In genomic region chr2:10446631-10447030, GRCh38 we compare ENCODE assay signal across 9 cellular contexts. TPM values are rescaled to one million over a fixed set of nuclear protein-coding genes. Genes with fewer than 3 reads are reported as not detected.
DNase-seq lines count a peak whose midpoint lies in the region; ATAC-seq and TF ChIP-seq lines count a peak whose summit lies in the region.
"Had no signal": no experiment of that assay in that cellular context is flagged by ENCODE, and none has a peak within 500 bp of the region (broad histone marks: within the 10 kb centered on the region; RNA-seq: fewer than 3 reads in every experiment).

No MANE protein-coding gene starts in this region.

- TF ChIP-seq CTCF in natural killer cell (IDR thresholded peaks at IDR 0.05), result no peak
- no peak for TF ChIP-seq CTCF in liver (IDR thresholded peaks at IDR 0.05; ENCODE audit: low read depth, low read length, missing input control)
- no peak for TF ChIP-seq CTCF in heart right ventricle (IDR thresholded peaks at IDR 0.05)

- H3K27ac ChIP-seq in liver (ENCODE audit: low read depth in 1 of 2, low read length in 2 of 2), result no peak overlapping the region
- no peak overlapping the region for H3K27ac ChIP-seq in substantia nigra (ENCODE audit: low read depth, low read length, poor library complexity, severe bottlenecking)
- no peak overlapping the region for H3K27ac ChIP-seq in heart right ventricle

- intact Hi-C loops in natural killer cell (cut with micrococcal nuclease) (loop anchor here (5.0 kb wide), 1 partner anchor 744 kb away; no protein-coding TSS in a partner anchor), heart right ventricle (cut with DNase I) (loop anchor here in 6 of 10 donors (5.0 to 10.0 kb wide), 5 partner anchors 208 to 462 kb away; no protein-coding TSS in a partner anchor)
- intact Hi-C loops in activated T-helper 1 cell treated with anti-CD3 and anti-CD28 coated beads, Interleukin-12 subunit alpha, Interleukin-12 subunit beta, Interleukin-2, Interleukin-4 antibody, amounts not matched to agents 30 ng/mL and 10 ng/mL and 1 ng/mL, durations not matched to agents 14 hours and 24 hours and 36 hours (cut with micrococcal nuclease), result loop anchor here (5.0 to 10.0 kb wide), 5 partner anchors 604 to 1444 kb away; partner anchors contain the start of genes ADAM17, MBOAT2, TAF1B and YWHAQ

- H3K27ac Mint-ChIP-seq in natural killer cell treated with Interleukin-12 subunit alpha and Interleukin-12 subunit beta and Interleukin-15 and Interleukin-18, amount 100 ng/mL, for 72 hours, result no peak overlapping the region
- H3K27ac Mint-ChIP-seq in natural killer cell, result peak overlapping the region in 1 of 2 donors; percentile 60
- no peak overlapping the region for H3K27ac Mint-ChIP-seq in activated T-helper 1 cell treated with anti-CD3 and anti-CD28 coated beads, Interleukin-12 subunit alpha, Interleukin-12 subunit beta, Interleukin-2, Interleukin-4 antibody, amounts not matched to agents 30 ng/mL and 10 ng/mL and 1 ng/mL, durations not matched to agents 14 hours and 24 hours and 36 hours

- peak overlapping the region; percentile 84 for H3K4me3 Mint-ChIP-seq in natural killer cell treated with Interleukin-12 subunit alpha and Interleukin-12 subunit beta and Interleukin-15 and Interleukin-18, amount 100 ng/mL, for 72 hours
- no peak overlapping the region for H3K4me3 Mint-ChIP-seq in natural killer cell
- peak overlapping the region; percentile 100 for H3K4me3 Mint-ChIP-seq in activated T-helper 1 cell treated with anti-CD3 and anti-CD28 coated beads, Interleukin-12 subunit alpha, Interleukin-12 subunit beta, Interleukin-2, Interleukin-4 antibody, amounts not matched to agents 30 ng/mL and 10 ng/mL and 1 ng/mL, durations not matched to agents 14 hours and 24 hours and 36 hours

- H3K27me3 Mint-ChIP-seq in natural killer cell treated with Interleukin-12 subunit alpha and Interleukin-12 subunit beta and Interleukin-15 and Interleukin-18, amount 100 ng/mL, for 72 hours, result no peaks in the 10 kb centered on the region
- H3K27me3 Mint-ChIP-seq in natural killer cell (ENCODE audit: low read depth in 2 of 2), result no peaks in the 10 kb centered on the region
- H3K27me3 Mint-ChIP-seq in activated T-helper 1 cell treated with anti-CD3 and anti-CD28 coated beads, Interleukin-12 subunit alpha, Interleukin-12 subunit beta, Interleukin-2, Interleukin-4 antibody, amounts not matched to agents 30 ng/mL and 10 ng/mL and 1 ng/mL, durations not matched to agents 14 hours and 24 hours and 36 hours (ENCODE audit: insufficient read depth), result peaks cover 1% of the 10 kb centered on the region
- H3K27me3 Mint-ChIP-seq: dendritic cell treated with granulocyte-macrophage colony-stimulating factor and Interleukin-4, amounts not matched to agents 40 ng/mL and 50 ng/mL, for 4 days had no signal

- no peak for TF ChIP-seq RAD21 in liver (IDR thresholded peaks at IDR 0.05)

- H3K4me3 ChIP-seq in liver (ENCODE audit: low read depth in 1 of 3, low read length in 3 of 3), result peak overlapping the region in 2 of 3 donors; percentile 90 to 93
- peak overlapping the region in 4 of 10 donors; percentile 61 to 80 (median 64) for H3K4me3 ChIP-seq in heart right ventricle

- WGBS in liver, result 80% methylated on average over 6 of the region's 6 CpGs
- 89 to 92% methylated on average over 6 of the region's 6 CpGs for WGBS in heart right ventricle, 2 donors

- H3K9me3 Mint-ChIP-seq in natural killer cell treated with Interleukin-12 subunit alpha and Interleukin-12 subunit beta and Interleukin-15 and Interleukin-18, amount 100 ng/mL, for 72 hours, result no peaks in the 10 kb centered on the region
- no peaks in the 10 kb centered on the region for H3K9me3 Mint-ChIP-seq in natural killer cell
- no peaks in the 10 kb centered on the region for H3K9me3 Mint-ChIP-seq in activated T-helper 1 cell treated with anti-CD3 and anti-CD28 coated beads, Interleukin-12 subunit alpha, Interleukin-12 subunit beta, Interleukin-2, Interleukin-4 antibody, amounts not matched to agents 30 ng/mL and 10 ng/mL and 1 ng/mL, durations not matched to agents 14 hours and 24 hours and 36 hours
- H3K9me3 Mint-ChIP-seq: dendritic cell treated with granulocyte-macrophage colony-stimulating factor and Interleukin-4, amounts not matched to agents 40 ng/mL and 50 ng/mL, for 4 days had no signal

- H3K9ac ChIP-seq in liver (ENCODE audit: low read depth in 1 of 2, low read length in 2 of 2), result peak overlapping the region in 1 of 2 donors; percentile 91

- peaks cover 12 to 20% of the 10 kb centered on the region in 2 donors for H3K4me1 Mint-ChIP-seq in natural killer cell treated with Interleukin-12 subunit alpha and Interleukin-12 subunit beta and Interleukin-15 and Interleukin-18, amount 100 ng/mL, for 72 hours (ENCODE audit: low read depth in 2 of 2)
- peaks cover 6 to 20% of the 10 kb centered on the region in 2 donors for H3K4me1 Mint-ChIP-seq in natural killer cell
- H3K4me1 Mint-ChIP-seq in activated T-helper 1 cell treated with anti-CD3 and anti-CD28 coated beads, Interleukin-12 subunit alpha, Interleukin-12 subunit beta, Interleukin-2, Interleukin-4 antibody, amounts not matched to agents 30 ng/mL and 10 ng/mL and 1 ng/mL, durations not matched to agents 14 hours and 24 hours and 36 hours (ENCODE audit: low read depth), result peaks cover 57% of the 10 kb centered on the region

- peaks cover 31% of the 10 kb centered on the region for H3K36me3 Mint-ChIP-seq in natural killer cell treated with Interleukin-12 subunit alpha and Interleukin-12 subunit beta and Interleukin-15 and Interleukin-18, amount 100 ng/mL, for 72 hours
- H3K36me3 Mint-ChIP-seq in natural killer cell, result peaks cover 7% of the 10 kb centered on the region
- peaks cover 39% of the 10 kb centered on the region for H3K36me3 Mint-ChIP-seq in activated T-helper 1 cell treated with anti-CD3 and anti-CD28 coated beads, Interleukin-12 subunit alpha, Interleukin-12 subunit beta, Interleukin-2, Interleukin-4 antibody, amounts not matched to agents 30 ng/mL and 10 ng/mL and 1 ng/mL, durations not matched to agents 14 hours and 24 hours and 36 hours (ENCODE audit: low read depth)

- H3K4me1 ChIP-seq in liver (ENCODE audit: control insufficient read depth in 4 of 4, insufficient read depth in 4 of 4, low read length in 3 of 4) (peaks cover 0 to 28% (median 12%) of the 10 kb centered on the region in 4 donors), heart right ventricle (peaks cover 8 to 47% (median 29%) of the 10 kb centered on the region in 9 donors)

- no peaks in the 10 kb centered on the region for H3K27me3 ChIP-seq in liver (ENCODE audit: control insufficient read depth in 4 of 4, insufficient read depth in 4 of 4, low read length in 3 of 4)
- H3K27me3 ChIP-seq in heart right ventricle, result no peaks in the 10 kb centered on the region

- H3K36me3 ChIP-seq in liver (ENCODE audit: control insufficient read depth in 4 of 4, insufficient read depth in 3 of 4, low read depth in 1 of 4, low read length in 3 of 4) (peaks cover 7 to 32% (median 28%) of the 10 kb centered on the region in 4 donors), heart right ventricle (peaks cover 0 to 35% (median 18%) of the 10 kb centered on the region in 9 donors)

- H3K9me3 ChIP-seq in liver (ENCODE audit: control insufficient read depth in 4 of 4, low read length in 3 of 4) (no peaks in the 10 kb centered on the region), heart right ventricle (no peaks in the 10 kb centered on the region)

- DNase-seq in natural killer cell treated with Interleukin-12 subunit alpha and Interleukin-12 subunit beta and Interleukin-15 and Interleukin-18, amount 100 ng/mL, for 72 hours (ENCODE audit: low spot score), result no peak
- no peak for DNase-seq in natural killer cell
- no peak for DNase-seq in activated T-helper 1 cell treated with anti-CD3 and anti-CD28 coated beads, Interleukin-12 subunit alpha, Interleukin-12 subunit beta, Interleukin-2, Interleukin-4 antibody, amounts not matched to agents 30 ng/mL and 10 ng/mL and 1 ng/mL, durations not matched to agents 14 hours and 24 hours and 36 hours (ENCODE audit: low spot score)
- DNase-seq in activated gamma-delta T cell treated with Interleukin-2 at 50 U/mL for 16 hours, result no peak
- DNase-seq in substantia nigra (lab: John Stamatoyannopoulos, UW), result no peak
- DNase-seq in heart right ventricle, result no peak

- ATAC-seq in natural killer cell treated with Interleukin-12 subunit alpha and Interleukin-12 subunit beta and Interleukin-15 and Interleukin-18, amount 100 ng/mL, for 72 hours, result no peak
- ATAC-seq in natural killer cell (no peak), GM18909 (IDR thresholded peaks at IDR 0.05; ENCODE audit: poor library complexity, unreplicated experiment) (no peak), heart right ventricle (no peak)

TF ChIP-seq in liver, 16 proteins besides CTCF, POLR2A, EP300 and RAD21:
- TF ChIP-seq YY1 (IDR thresholded peaks at IDR 0.05), result no peak
- no peak for TF ChIP-seq HNF4G (IDR thresholded peaks at IDR 0.05)
TF ChIP-seq in liver: peak in this region for 0.

RNA-seq across cellular contexts. Expression of gene ODC1, which starts 1.5 kb away (rescaled TPM):
- total RNA-seq in natural killer cell treated with Interleukin-12 subunit alpha and Interleukin-12 subunit beta and Interleukin-15 and Interleukin-18, amount 100 ng/mL, for 72 hours, result 100 to 1,000 TPM in 1 of 2 donors, 10 to 100 TPM in 1; 91.5 to 206 TPM
- total RNA-seq in natural killer cell (10 to 100 TPM; 38.7 to 85.4 (median 43.8) TPM), liver (10 to 100 TPM; 45.3 to 75.8 TPM), heart right ventricle (10 to 100 TPM; 25.4 to 92.8 (median 56.0) TPM)
- 235 and 247 TPM in 2 replicates for total RNA-seq in activated T-helper 1 cell treated with anti-CD3 and anti-CD28 coated beads, Interleukin-12 subunit alpha, Interleukin-12 subunit beta, Interleukin-2, Interleukin-4 antibody, amounts not matched to agents 30 ng/mL and 10 ng/mL and 1 ng/mL, durations not matched to agents 14 hours and 24 hours and 36 hours
- polyA plus RNA-seq in liver (10 to 100 TPM in 1 of 2 donors, 1 to 10 TPM in 1; 8.3 to 50.9 TPM), heart right ventricle (10 to 100 TPM in 1 of 2 donors, 1 to 10 TPM in 1; 4.1 to 81.9 TPM)
